Comparison of ENCODE assay signal across 1 cellular context in the genomic region with DNA sequence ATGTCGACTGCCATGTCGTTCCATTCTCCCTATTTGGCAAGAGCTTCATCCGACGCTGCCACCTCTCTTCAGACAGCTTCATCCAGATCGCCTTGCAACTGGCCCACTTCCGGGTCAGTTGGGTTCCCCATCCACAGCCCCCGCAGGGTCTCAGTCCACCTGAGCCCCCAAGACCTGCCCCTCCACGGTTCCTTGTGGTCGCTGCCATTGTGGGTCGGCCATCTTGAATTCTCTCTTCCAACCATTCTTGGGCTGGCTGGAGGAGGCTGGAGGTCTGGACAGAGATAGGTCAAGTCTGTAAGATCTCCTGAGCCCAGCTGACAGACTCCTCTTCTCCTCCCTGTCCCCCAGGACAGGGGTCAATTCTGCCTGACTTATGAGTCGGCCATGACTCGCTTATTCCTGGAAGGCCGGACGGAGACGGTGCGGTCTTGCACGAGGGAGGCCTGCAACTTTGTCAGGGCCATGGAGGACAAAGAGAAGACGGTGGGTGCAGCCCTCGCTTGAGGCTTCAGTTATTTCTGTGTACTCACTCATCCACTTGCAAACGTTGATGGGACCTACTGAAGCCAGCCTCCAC.
TF ChIP-seq lines count a peak whose summit lies in the region.

No MANE protein-coding gene starts in this region.

TF ChIP-seq in endothelial cell of umbilical vein, 7 proteins besides CTCF, POLR2A, EP300 and RAD21:
- no peak for TF ChIP-seq POLR2AphosphoS5 (IDR thresholded peaks at IDR 0.05; ENCODE audit: insufficient read depth, low read depth, low read length)
- peak; percentile 49 for TF ChIP-seq FOS (IDR thresholded peaks at IDR 0.05; ENCODE audit: borderline replicate concordance, insufficient read depth, low read length)
